24 cellular contexts compared by ENCODE assay signal in genomic region chr19:43872547-43873336, GRCh38. TPM values are rescaled to one million over a fixed set of nuclear protein-coding genes. Genes with fewer than 3 reads are reported as not detected.
A peak's percentile ranks its signal among the peaks of the same experiment; 100 is the strongest.
DNase-seq lines count a peak whose midpoint lies in the region; ATAC-seq and TF ChIP-seq lines count a peak whose summit lies in the region.
"Had no signal": no experiment of that assay in that cellular context is flagged by ENCODE, and none has a peak within 500 bp of the region (broad histone marks: within the 10 kb centered on the region; RNA-seq: fewer than 3 reads in every experiment).

No MANE protein-coding gene starts in this region.

- H3K79me2 ChIP-seq in GM23338 (replicated peaks; ENCODE audit: insufficient read depth) = no peaks in the 10 kb centered on the region
- H3K79me2 ChIP-seq in PC-3 (ENCODE audit: low read length) = no peaks in the 10 kb centered on the region

- H3K4me3 Mint-ChIP-seq in GM23338 = no peak overlapping the region
- H3K4me3 Mint-ChIP-seq in endodermal cell = no peak overlapping the region
- H3K4me3 Mint-ChIP-seq: central memory CD8-positive, alpha-beta T cell had no signal

- H3K9me3 Mint-ChIP-seq in GM23338 = peaks cover 78% of the 10 kb centered on the region
- H3K9me3 Mint-ChIP-seq in endodermal cell = peaks cover 71% of the 10 kb centered on the region

- TF ChIP-seq CTCF in GM23338 (conservative IDR thresholded peaks at IDR 0.05; ENCODE audit: low read depth in 2 of 2) (no peak), PC-3 (conservative IDR thresholded peaks at IDR 0.05; ENCODE audit: low read depth, low read length) (no peak), endodermal cell (conservative IDR thresholded peaks at IDR 0.05) (no peak)

- in situ Hi-C loops in HAP-1 (cut with MboI; ENCODE audit: low sequenced_read_pairs) = no loop called here

- H3K27ac ChIP-seq in GM23338 (ENCODE audit: low read depth) = no peak overlapping the region
- H3K27ac ChIP-seq in PC-3 (ENCODE audit: low read length) = no peak overlapping the region
- no peak overlapping the region for H3K27ac ChIP-seq in endodermal cell (ENCODE audit: low read depth, low read length)
- H3K27ac ChIP-seq: BLaER1, heart right ventricle, HL-60, lower lobe of right lung, right atrium auricular region, testis had no signal

- H3K4me1 Mint-ChIP-seq in GM23338 (no peaks in the 10 kb centered on the region), endodermal cell (no peaks in the 10 kb centered on the region)
- H3K4me1 Mint-ChIP-seq: central memory CD8-positive, alpha-beta T cell had no signal

- H3K4me2 ChIP-seq in GM23338 (no peak overlapping the region), PC-3 (ENCODE audit: low read length) (no peak overlapping the region)
- H3K4me2 ChIP-seq: BLaER1 had no signal

- BruUV-seq in PC-3 (replicated peaks; lab: Mats Ljungman, UMichigan) = no TSS peak

- no peak overlapping the region for H3K27ac Mint-ChIP-seq in GM23338
- H3K27ac Mint-ChIP-seq in endodermal cell = no peak overlapping the region
- H3K27ac Mint-ChIP-seq: activated T-helper 2 cell treated with anti-CD3 and anti-CD28 coated beads, Interferon-gamma antibody, Interleukin-2, Interleukin-4, amounts not matched to agents 10 μg/mL and 5 μg/mL and 100 μg/mL, durations not matched to agents 14 hours and 24 hours and 36 hours had no signal

- H3K36me3 Mint-ChIP-seq in GM23338 (ENCODE audit: low read depth) (peaks cover 38% of the 10 kb centered on the region), endodermal cell (ENCODE audit: low read depth) (peaks cover 12% of the 10 kb centered on the region)

- H3K4me3 ChIP-seq in GM23338 (no peak overlapping the region), PC-3 (ENCODE audit: low read length) (no peak overlapping the region), endodermal cell (ENCODE audit: low read length) (peak overlapping the region; percentile 64), HAP-1 (no peak overlapping the region)
- H3K4me3 ChIP-seq: BLaER1, heart right ventricle, lower lobe of right lung, right atrium auricular region, testis had no signal

- H3K27me3 Mint-ChIP-seq in GM23338 (ENCODE audit: insufficient read depth, low read depth, poor library complexity) (no peaks in the 10 kb centered on the region), endodermal cell (ENCODE audit: insufficient read depth) (no peaks in the 10 kb centered on the region)
- H3K27me3 Mint-ChIP-seq: central memory CD8-positive, alpha-beta T cell had no signal

- H4K20me1 ChIP-seq in GM23338 (replicated peaks; ENCODE audit: insufficient read depth) (no peaks in the 10 kb centered on the region), PC-3 (ENCODE audit: low read length) (no peaks in the 10 kb centered on the region)
- H4K20me1 ChIP-seq: BLaER1 had no signal

- H3K9me3 ChIP-seq in PC-3 (ENCODE audit: low read length) = peaks cover 42% of the 10 kb centered on the region
- peaks cover 88% of the 10 kb centered on the region for H3K9me3 ChIP-seq in endodermal cell (ENCODE audit: control insufficient read depth, low read length)
- H3K9me3 ChIP-seq in HAP-1 = peaks cover 6% of the 10 kb centered on the region; the same call in 1 of the 2 replicates
- H3K9me3 ChIP-seq: testis had no signal

- no peaks in the 10 kb centered on the region for H3K9me2 ChIP-seq in GM23338 (ENCODE audit: insufficient read depth)
- H3K9me2 ChIP-seq in PC-3 (replicated peaks; ENCODE audit: low read length) = no peaks in the 10 kb centered on the region

- H3K4me1 ChIP-seq in GM23338 (ENCODE audit: insufficient read depth) = no peaks in the 10 kb centered on the region
- H3K4me1 ChIP-seq in PC-3 (ENCODE audit: insufficient read depth, low read length) = no peaks in the 10 kb centered on the region
- no peaks in the 10 kb centered on the region for H3K4me1 ChIP-seq in endodermal cell (ENCODE audit: control insufficient read depth, insufficient read depth, low read length)
- no peaks in the 10 kb centered on the region for H3K4me1 ChIP-seq in HAP-1
- H3K4me1 ChIP-seq: BLaER1, heart right ventricle, lower lobe of right lung, right atrium auricular region, testis had no signal

- peak; percentile 23 for DNase-seq in GM23338 (ENCODE audit: low spot score)
- peak; percentile 12 for DNase-seq in PC-3
- no peak for DNase-seq in endodermal cell
- peak; percentile 21 for DNase-seq in renal cortical epithelial cell (ENCODE audit: low read depth)
- no peak for DNase-seq in activated effector memory CD4-positive, alpha-beta T cell treated with Interleukin-2 at 50 U/mL for 16 hours
- DNase-seq in 8988T = no peak
- no peak for DNase-seq in HAP-1 (ENCODE audit: low spot score in 2 of 2)
- DNase-seq: effector CD4-positive, alpha-beta T cell; GDM1; HCEC 1CT; heart right ventricle; KG1; lower lobe of right lung; NCI-H1048; NCI-H2029; NCI-H446; nucleus accumbens; stimulated activated CD4-positive, alpha-beta T cell treated with anti-CD3 and anti-CD28 coated beads, Interleukin-15, amount 100 ng/mL, for 24 hours; testis had no signal

- intact Hi-C loops in PC-3 (cut with micrococcal nuclease) = no loop called here

- POLR2A ChIA-PET in PC-3 (lab: Charles Lee; ENCODE audit: unreplicated experiment) = no interaction called here

- no peak for ATAC-seq in GM23338
- no peak for ATAC-seq in PC-3
- ATAC-seq: heart right ventricle, lower lobe of right lung had no signal

- H3K27me3 ChIP-seq in GM23338 (ENCODE audit: insufficient read depth) (no peaks in the 10 kb centered on the region), PC-3 (ENCODE audit: low read length) (no peaks in the 10 kb centered on the region), endodermal cell (ENCODE audit: control insufficient read depth, insufficient read depth, low read length, poor library complexity, severe bottlenecking) (no peaks in the 10 kb centered on the region), HAP-1 (ENCODE audit: low read depth) (no peaks in the 10 kb centered on the region)
- H3K27me3 ChIP-seq: BLaER1, heart right ventricle, right atrium auricular region, testis had no signal

- H2AFZ ChIP-seq in GM23338 (no peak overlapping the region), PC-3 (ENCODE audit: low read length) (no peak overlapping the region)

- 77% methylated on average over 4 of the region's 5 CpGs; no CpG with 5 or more reads in 1 of the 2 experiments for WGBS in endodermal cell (ENCODE audit: insufficient coverage in 1 of 2, insufficient read length in 1 of 2), 2 experiments

- H3K36me3 ChIP-seq in GM23338 (ENCODE audit: insufficient read depth) (peaks cover 30% of the 10 kb centered on the region), PC-3 (ENCODE audit: low read depth, low read length) (peaks cover 12% of the 10 kb centered on the region; the same call in 1 of the 2 replicates), endodermal cell (ENCODE audit: control insufficient read depth, insufficient read depth, low read length) (no peaks in the 10 kb centered on the region), HAP-1 (replicated peaks) (no peaks in the 10 kb centered on the region)
- H3K36me3 ChIP-seq: lower lobe of right lung had no signal

- no peaks in the 10 kb centered on the region for H3F3A ChIP-seq in GM23338 (replicated peaks; ENCODE audit: low read depth)
- H3F3A ChIP-seq in PC-3 (ENCODE audit: low read length, unreplicated experiment) = no peaks in the 10 kb centered on the region

- no peak overlapping the region for H3K9ac ChIP-seq in PC-3 (ENCODE audit: low read length)
- H3K9ac ChIP-seq in endodermal cell (ENCODE audit: extremely low read depth, low read length, poor library complexity, severe bottlenecking) = no peak overlapping the region
- H3K9ac ChIP-seq: BLaER1 had no signal

- CTCF ChIA-PET in PC-3 (lab: Charles Lee) = no interaction called here

TF ChIP-seq in GM23338, 12 proteins besides CTCF, POLR2A, EP300 and RAD21:
- TF ChIP-seq ZNF331 (CRISPR knock-in tag; IDR thresholded peaks at IDR 0.05; ENCODE audit: low read depth) (no peak), POLR2AphosphoS5 (IDR thresholded peaks at IDR 0.05; ENCODE audit: low read depth) (no peak), NANOG (IDR thresholded peaks at IDR 0.05; ENCODE audit: borderline replicate concordance) (no peak), ZNF114 (CRISPR knock-in tag; IDR thresholded peaks at IDR 0.05) (no peak), ETS1 (IDR thresholded peaks at IDR 0.05) (no peak), STAT1 (IDR thresholded peaks at IDR 0.05; ENCODE audit: unreplicated experiment) (no peak)

RNA-seq across cellular contexts. Expression of gene ZNF404, which starts 11.0 kb away (rescaled TPM):
- 3.7 and 3.9 TPM in 2 replicates for total RNA-seq in GM23338 (2014; rRNA removed; shearing (Covaris generic))
- 3.9 and 5.0 TPM in 2 replicates for polyA plus RNA-seq in GM23338 (2016; fragmentation: Nextera tagmentation; extraction: Ambion mirVana)
- total RNA-seq in PC-3 (2014; rRNA removed) = 0.46 TPM in 1 of 2 replicates, not detected in the other
- 1 to 10 TPM; 4.0 to 6.6 TPM for total RNA-seq in endodermal cell
- polyA plus RNA-seq in endodermal cell (2013, experiment 1 of 2) = 7.5 TPM
- polyA plus RNA-seq in endodermal cell (2013, experiment 2 of 2) = 5.1 TPM
- 2.6 and 6.0 TPM in 2 replicates for total RNA-seq in renal cortical epithelial cell

RNA-seq across cellular contexts. Expression of gene ZNF283, which starts 45.6 kb away (rescaled TPM):
- total RNA-seq in GM23338 (2014; rRNA removed; shearing (Covaris generic)) = 8.7 and 12.0 TPM in 2 replicates
- polyA plus RNA-seq in GM23338 (2016; fragmentation: Nextera tagmentation; extraction: Ambion mirVana) = 3.0 and 3.1 TPM in 2 replicates
- 3.0 and 4.0 TPM in 2 replicates for total RNA-seq in PC-3 (2014; rRNA removed)
- total RNA-seq in endodermal cell = 10 to 100 TPM in 1 of 2 donors, 1 to 10 TPM in 1; 7.1 to 10.1 TPM
- 7.1 TPM for polyA plus RNA-seq in endodermal cell (2013, experiment 1 of 2)
- polyA plus RNA-seq in endodermal cell (2013, experiment 2 of 2) = 7.1 TPM
- total RNA-seq in renal cortical epithelial cell = 5.4 and 20.7 TPM in 2 replicates

Comparison
In these comparisons a context has a peak if more than half of its experiments do, and no peak if none do; other contexts are left out.
1. DNase-seq: peak in GM23338 (single experiment), PC-3 (single experiment) and renal cortical epithelial cell (single experiment); none in endodermal cell (single experiment), activated effector memory CD4-positive, alpha-beta T cell treated with Interleukin-2 at 50 U/mL for 16 hours (single experiment), 8988T (single experiment) and HAP-1 (0 of 2).